8 cellular contexts compared by ENCODE assay signal in the genomic region with DNA sequence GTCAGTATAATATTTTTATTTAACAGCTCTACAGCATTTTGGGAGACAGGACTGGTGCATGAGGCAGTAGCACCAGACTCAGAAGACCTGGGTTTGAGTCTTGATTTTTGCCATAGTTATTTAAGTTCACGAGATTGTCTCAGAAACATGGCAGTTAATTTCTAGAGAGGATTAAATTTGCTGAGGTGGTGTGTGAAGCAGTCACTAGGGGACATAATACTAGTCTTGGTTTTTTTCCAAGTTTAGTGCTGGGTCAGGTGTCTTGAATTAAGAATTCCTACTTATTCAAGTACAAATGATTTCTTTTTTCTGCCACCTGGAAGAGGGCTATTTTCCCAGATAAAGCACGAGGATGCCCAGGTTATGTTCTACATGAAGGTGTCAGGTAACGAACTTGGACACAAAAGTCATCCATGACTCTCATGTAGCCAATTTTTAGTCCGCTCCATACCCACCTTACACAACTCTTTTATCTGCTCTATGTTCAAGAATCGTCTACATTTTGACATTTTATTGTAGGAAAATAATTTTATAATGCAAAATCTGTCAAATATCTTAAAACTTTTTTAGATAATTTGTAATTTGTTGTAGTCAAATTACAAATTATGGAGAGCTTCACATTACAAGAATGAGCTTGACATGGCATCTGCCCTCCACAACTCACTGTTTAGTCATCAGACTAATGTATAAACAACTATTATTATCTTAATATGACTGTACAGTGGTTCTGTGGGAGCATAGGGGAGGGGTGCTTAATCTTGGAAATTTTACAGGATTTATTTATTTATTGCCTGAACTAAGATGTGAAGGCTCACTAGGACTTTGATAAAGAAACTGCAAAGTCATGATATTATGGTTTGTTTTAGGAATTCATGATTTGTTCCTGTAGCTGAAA. TPM values are rescaled to one million over a fixed set of nuclear protein-coding genes. Genes with fewer than 3 reads are reported as not detected.
DNase-seq lines count a peak whose midpoint lies in the region; ATAC-seq and TF ChIP-seq lines count a peak whose summit lies in the region.

No MANE protein-coding gene starts in this region.

- H3K27me3 ChIP-seq in cardiac muscle cell (no peaks in the 10 kb centered on the region), Peyer's patch (no peaks in the 10 kb centered on the region), endodermal cell (ENCODE audit: control insufficient read depth, insufficient read depth, low read length, poor library complexity, severe bottlenecking) (no peaks in the 10 kb centered on the region), neuron (ENCODE audit: insufficient read depth, low read length) (no peaks in the 10 kb centered on the region)

- H3K9me3 ChIP-seq in cardiac muscle cell (ENCODE audit: low read depth) (no peaks in the 10 kb centered on the region), Peyer's patch (no peaks in the 10 kb centered on the region), endodermal cell (ENCODE audit: control insufficient read depth, low read length) (no peaks in the 10 kb centered on the region), neuron (ENCODE audit: low read length) (peaks cover 3% of the 10 kb centered on the region)

- H3K4me1 ChIP-seq in cardiac muscle cell (ENCODE audit: low read depth) (peaks cover 14% of the 10 kb centered on the region), Peyer's patch (peaks cover 0 to 47% (median 5%) of the 10 kb centered on the region in 4 donors), endodermal cell (ENCODE audit: control insufficient read depth, insufficient read depth, low read length) (peaks cover 12% of the 10 kb centered on the region), neuron (ENCODE audit: insufficient read depth, low read length) (peaks cover 5% of the 10 kb centered on the region)

- TF ChIP-seq POLR2A in Peyer's patch (IDR thresholded peaks at IDR 0.05), result no peak

- H3K4me3 Mint-ChIP-seq in endodermal cell, result peak overlapping the region; percentile 100

- peak overlapping the region; percentile 98 for H3K27ac ChIP-seq in cardiac muscle cell
- peak overlapping the region in 1 of 4 donors; percentile 99 for H3K27ac ChIP-seq in Peyer's patch
- H3K27ac ChIP-seq in endodermal cell (ENCODE audit: low read depth, low read length), result no peak overlapping the region

- intact Hi-C loops in Right ventricle myocardium superior (cut with DNase I), result loop anchor here (5.0 kb wide), 1 partner anchor 97 kb away; a partner anchor contains a TSS

- H3K4me3 ChIP-seq in cardiac muscle cell (peak overlapping the region; percentile 77), Peyer's patch (peak overlapping the region; percentile 73 to 98 (median 88)), endodermal cell (ENCODE audit: low read length) (peak overlapping the region; percentile 100), neuron (ENCODE audit: low read length) (peak overlapping the region; percentile 100)

- no peaks in the 10 kb centered on the region for H3K9me3 Mint-ChIP-seq in endodermal cell

- WGBS in endodermal cell (ENCODE audit: insufficient coverage in 1 of 2, insufficient read length in 1 of 2), 2 experiments, result 42 to 44% methylated on average over 3 to 4 of the region's 5 CpGs

- peak; percentile 14 for TF ChIP-seq CTCF in cardiac muscle cell (IDR thresholded peaks at IDR 0.05; ENCODE audit: low read depth, low read length)
- TF ChIP-seq CTCF in Peyer's patch (IDR thresholded peaks at IDR 0.05), result no peak
- TF ChIP-seq CTCF in endodermal cell (conservative IDR thresholded peaks at IDR 0.05), result peak; percentile 20

- ATAC-seq in Right ventricle myocardium superior (ENCODE audit: poor library complexity) (no peak), GM19455 (IDR thresholded peaks at IDR 0.05; ENCODE audit: unreplicated experiment) (no peak)

- peak overlapping the region; percentile 99 for H3K9ac ChIP-seq in endodermal cell (ENCODE audit: extremely low read depth, low read length, poor library complexity, severe bottlenecking)

- no peaks in the 10 kb centered on the region for H3K27me3 Mint-ChIP-seq in endodermal cell (ENCODE audit: insufficient read depth)

- peaks cover 4% of the 10 kb centered on the region for H3K36me3 ChIP-seq in cardiac muscle cell
- H3K36me3 ChIP-seq in Peyer's patch, result peaks cover 0 to 14% (median 0%) of the 10 kb centered on the region in 3 donors
- H3K36me3 ChIP-seq in endodermal cell (ENCODE audit: control insufficient read depth, insufficient read depth, low read length), result peaks cover 52% of the 10 kb centered on the region
- H3K36me3 ChIP-seq in neuron (ENCODE audit: insufficient read depth, low read length), result peaks cover 35% of the 10 kb centered on the region

- H3K27ac Mint-ChIP-seq in endodermal cell, result peak overlapping the region; percentile 100

- H3K4me1 Mint-ChIP-seq in endodermal cell, result peaks cover 40% of the 10 kb centered on the region

- no peak overlapping the region for H2AFZ ChIP-seq in neuron (ENCODE audit: low read depth, low read length)

- peak; percentile 15 to 42 for DNase-seq in cardiac muscle cell (ENCODE audit: low read depth in 1 of 2, low spot score in 1 of 2)
- no peak for DNase-seq in Right ventricle myocardium superior
- no peak for DNase-seq in Peyer's patch
- DNase-seq in endodermal cell, result no peak
- DNase-seq in iPS-NIHi11 (ENCODE audit: low spot score), result no peak
- no peak for DNase-seq in germinal center (ENCODE audit: low spot score)

- H3K36me3 Mint-ChIP-seq in endodermal cell (ENCODE audit: low read depth), result peaks cover 39% of the 10 kb centered on the region

RNA-seq across cellular contexts. Expression of a gene that starts 1.6 kb away (rescaled TPM):
- total RNA-seq in cardiac muscle cell (112 and 155 TPM in 2 replicates), Right ventricle myocardium superior (70.7 TPM), Peyer's patch (100 to 1,000 TPM in 1 of 4 donors, 10 to 100 TPM in 3; 47.7 to 187 (median 78.7) TPM), endodermal cell (100 to 1,000 TPM; 105 to 125 TPM)
- 118 and 196 TPM in 2 replicates for polyA plus RNA-seq in cardiac muscle cell
- polyA plus RNA-seq in endodermal cell (2013, experiment 1 of 2), result 148 TPM
- 143 TPM for polyA plus RNA-seq in endodermal cell (2013, experiment 2 of 2)

Comparison
In these comparisons a context has a peak if more than half of its experiments do, and no peak if none do; other contexts are left out.
1. DNase-seq: peak in cardiac muscle cell (2 of 2); none in Right ventricle myocardium superior (single experiment), Peyer's patch (0 of 3), endodermal cell (single experiment), iPS-NIHi11 (single experiment) and germinal center (single experiment).
2. CTCF ChIP-seq: peak in cardiac muscle cell (single experiment) and endodermal cell (single experiment); none in Peyer's patch (0 of 6).
3. Peak in every context shown above with its lines, with median percentiles within 50 percentile points of each other: H3K4me3 ChIP-seq.